Comparison of ENCODE assay signal across 8 cellular contexts in genomic region chr6:137233561-137234504, GRCh38. TPM values are rescaled to one million over a fixed set of nuclear protein-coding genes. Genes with fewer than 3 reads are reported as not detected.
DNase-seq lines count a peak whose midpoint lies in the region; ATAC-seq, FAIRE-seq and TF ChIP-seq lines count a peak whose summit lies in the region.

No MANE protein-coding gene starts in this region.

- peaks cover 2% of the 10 kb centered on the region for H3K27me3 Mint-ChIP-seq in activated CD4-positive, alpha-beta T cell treated with anti-CD3 and anti-CD28 coated beads, Interleukin-2, amount 10 ng/mL, durations not matched to agents 7 days and 5 days

- peaks cover 44% of the 10 kb centered on the region for H3K4me1 Mint-ChIP-seq in activated CD4-positive, alpha-beta T cell treated with anti-CD3 and anti-CD28 coated beads, Interleukin-2, amount 10 ng/mL, durations not matched to agents 7 days and 5 days

- H3K9me3 Mint-ChIP-seq in activated CD4-positive, alpha-beta T cell treated with anti-CD3 and anti-CD28 coated beads, Interleukin-2, amount 10 ng/mL, durations not matched to agents 7 days and 5 days = peaks cover 8% of the 10 kb centered on the region

- ATAC-seq in GM18511 (IDR thresholded peaks at IDR 0.05; ENCODE audit: unreplicated experiment) (peak; percentile 35), HG02610 (IDR thresholded peaks at IDR 0.05; ENCODE audit: unreplicated experiment) (no peak)

- peak overlapping the region; percentile 94 for H3K27ac ChIP-seq in neutrophil

- H3K4me3 ChIP-seq in neutrophil (ENCODE audit: low read depth in 1 of 2, low read length in 1 of 2) = peak overlapping the region; percentile 40 to 45

- H3K4me3 Mint-ChIP-seq in activated CD4-positive, alpha-beta T cell treated with anti-CD3 and anti-CD28 coated beads, Interleukin-2, amount 10 ng/mL, durations not matched to agents 7 days and 5 days = no peak overlapping the region

- peaks cover 92% of the 10 kb centered on the region in 2 experiments for H3K4me1 ChIP-seq in neutrophil (ENCODE audit: control insufficient read depth in 1 of 2, insufficient read depth in 1 of 2, low read depth in 1 of 2, low read length in 1 of 2)

- no peaks in the 10 kb centered on the region for H3K9me3 ChIP-seq in neutrophil

- H3K27ac Mint-ChIP-seq in activated CD4-positive, alpha-beta T cell treated with anti-CD3 and anti-CD28 coated beads, Interleukin-2, amount 10 ng/mL, durations not matched to agents 7 days and 5 days = no peak overlapping the region

- FAIRE-seq in RCC 7860 (lab: Jason Lieb, UNC) = peak; percentile 75
- peak; percentile 39 for FAIRE-seq in endometrium (lab: Jason Lieb, UNC)

- TF ChIP-seq CTCF in neutrophil (IDR thresholded peaks at IDR 0.05) = no peak

- CTCF ChIA-PET in activated CD4-positive, alpha-beta T cell treated with anti-CD3 and anti-CD28 coated beads, Interleukin-2, amount 10 ng/mL, durations not matched to agents 7 days and 5 days (lab: Charles Lee) = interaction anchor here (0.6 kb wide), 1 partner anchor 67 kb away, joined by 4 read pairs; no protein-coding TSS in a partner anchor

- POLR2A ChIA-PET in activated CD4-positive, alpha-beta T cell treated with anti-CD3 and anti-CD28 coated beads, Interleukin-2, amount 10 ng/mL, durations not matched to agents 7 days and 5 days (lab: Charles Lee) = no interaction called here

- H3K27me3 ChIP-seq in neutrophil = no peaks in the 10 kb centered on the region

- DNase-seq in RCC 7860 (ENCODE audit: low spot score) = peak; percentile 67
- no peak for DNase-seq in iPS-NIHi11 (ENCODE audit: low spot score)
- no peak for DNase-seq in NCI-H2171 (lab: John Stamatoyannopoulos, UW)
- DNase-seq in activated CD4-positive, alpha-beta T cell treated with anti-CD3 and anti-CD28 coated beads, Interleukin-2, amount 10 ng/mL, durations not matched to agents 7 days and 5 days = no peak

- H3K36me3 ChIP-seq in neutrophil = no peaks in the 10 kb centered on the region

- H3K36me3 Mint-ChIP-seq in activated CD4-positive, alpha-beta T cell treated with anti-CD3 and anti-CD28 coated beads, Interleukin-2, amount 10 ng/mL, durations not matched to agents 7 days and 5 days (ENCODE audit: low read depth) = peaks cover 4% of the 10 kb centered on the region

RNA-seq across cellular contexts. Expression of gene IFNGR1, which starts 14.6 kb away (rescaled TPM):
- total RNA-seq in activated CD4-positive, alpha-beta T cell treated with anti-CD3 and anti-CD28 coated beads, Interleukin-2, amount 10 ng/mL, durations not matched to agents 7 days and 5 days = 10 to 100 TPM; 18.7 to 21.1 TPM
